11 cellular contexts compared by ENCODE assay signal in genomic region chr20:50655325-50655880, GRCh38. TPM values are rescaled to one million over a fixed set of nuclear protein-coding genes. Genes with fewer than 3 reads are reported as not detected.
DNase-seq lines count a peak whose midpoint lies in the region; ATAC-seq and TF ChIP-seq lines count a peak whose summit lies in the region.
"Had no signal": no experiment of that assay in that cellular context is flagged by ENCODE, and none has a peak within 500 bp of the region (broad histone marks: within the 10 kb centered on the region; RNA-seq: fewer than 3 reads in every experiment).

No MANE protein-coding gene starts in this region.

- H3K27me3 ChIP-seq in left lung (no peaks in the 10 kb centered on the region), suprapubic skin (no peaks in the 10 kb centered on the region)
- H3K27me3 ChIP-seq: cardiac muscle cell had no signal

- peak overlapping the region; percentile 68 to 95 (median 91) for H3K27ac Mint-ChIP-seq in brain
- H3K27ac Mint-ChIP-seq: naive B cell had no signal

- H3K4me1 Mint-ChIP-seq in brain: peaks cover 21% of the 10 kb centered on the region
- H3K4me1 Mint-ChIP-seq: naive B cell had no signal

- peak overlapping the region; percentile 30 to 62 for H3K27ac ChIP-seq in left lung
- H3K27ac ChIP-seq in suprapubic skin: peak overlapping the region; percentile 76
- H3K27ac ChIP-seq: cardiac muscle cell had no signal

- WGBS in suprapubic skin: 52% methylated on average over 15 of the region's 15 CpGs

- H3K9me3 ChIP-seq in left lung (no peaks in the 10 kb centered on the region), suprapubic skin (no peaks in the 10 kb centered on the region)

- no peak for TF ChIP-seq POLR2A in suprapubic skin (IDR thresholded peaks at IDR 0.05)

- DNase-seq in M059J (ENCODE audit: low read depth) (peak; percentile 72), left lung (no peak), suprapubic skin (ENCODE audit: low spot score in 2 of 2) (peak; percentile 81 to 85), activated T-cell treated with anti-CD3 and anti-CD28 coated beads for 4 hours (no peak), cortex of kidney (lab: John Stamatoyannopoulos, UW) (no peak)
- no peak for DNase-seq in activated effector memory CD4-positive, alpha-beta T cell treated with anti-CD3 and anti-CD28 coated beads, Interleukin-2, amount 50 U/mL, for 16 hours
- DNase-seq: naive B cell had no signal

- ATAC-seq in left lung (peak; percentile 59), HG03442 (IDR thresholded peaks at IDR 0.05; ENCODE audit: unreplicated experiment) (no peak)
- ATAC-seq: GM12878 had no signal

- H3K36me3 Mint-ChIP-seq in brain: no peaks in the 10 kb centered on the region
- H3K36me3 Mint-ChIP-seq: naive B cell had no signal

- intact Hi-C loops in left lung (cut with DNase I): no loop called here

- TF ChIP-seq EP300 in suprapubic skin (IDR thresholded peaks at IDR 0.05): no peak

- H3K4me1 ChIP-seq in left lung: peaks cover 0 to 7% of the 10 kb centered on the region in 2 donors
- peaks cover 20% of the 10 kb centered on the region for H3K4me1 ChIP-seq in suprapubic skin

- H3K36me3 ChIP-seq in left lung: no peaks in the 10 kb centered on the region
- H3K36me3 ChIP-seq in suprapubic skin: no peaks in the 10 kb centered on the region
- H3K36me3 ChIP-seq: cardiac muscle cell had no signal

- H3K4me3 ChIP-seq in left lung (no peak overlapping the region), suprapubic skin (no peak overlapping the region)
- H3K4me3 ChIP-seq: cardiac muscle cell, GM12878 had no signal

- peaks cover 3% of the 10 kb centered on the region for H3K27me3 Mint-ChIP-seq in brain

- H3K9me3 Mint-ChIP-seq in brain: peaks cover 0 to 8% (median 3%) of the 10 kb centered on the region in 5 experiments

- no peak for TF ChIP-seq CTCF in brain (conservative IDR thresholded peaks at IDR 0.05)
- no peak for TF ChIP-seq CTCF in left lung (IDR thresholded peaks at IDR 0.05)
- no peak for TF ChIP-seq CTCF in suprapubic skin (IDR thresholded peaks at IDR 0.05)

- peak overlapping the region; percentile 31 to 84 (median 68) for H3K4me3 Mint-ChIP-seq in brain
- H3K4me3 Mint-ChIP-seq: naive B cell had no signal

RNA-seq across cellular contexts. Expression of gene RIPOR3, which starts 35.9 kb away (rescaled TPM):
- total RNA-seq in M059J (2014; rRNA removed; shearing (Covaris generic)): 1.5 and 1.9 TPM in 2 replicates
- 0.29 TPM for polyA plus RNA-seq in brain (ENCODE audit: insufficient read depth, low read depth, low replicate concordance)
- 1 to 10 TPM; 2.3 to 7.0 TPM for total RNA-seq in left lung
- total RNA-seq in suprapubic skin: 10 to 100 TPM in 1 of 4 donors, 1 to 10 TPM in 3; 3.3 to 10.1 (median 5.3) TPM
- total RNA-seq: GM12878 had no signal

Comparison
In these comparisons a context has a peak if more than half of its experiments do, and no peak if none do; other contexts are left out.
1. DNase-seq: peak in M059J (single experiment) and suprapubic skin (2 of 2); none in left lung (0 of 2), activated T-cell treated with anti-CD3 and anti-CD28 coated beads for 4 hours (single experiment), activated effector memory CD4-positive, alpha-beta T cell treated with anti-CD3 and anti-CD28 coated beads, Interleukin-2, amount 50 U/mL, for 16 hours (single experiment) and cortex of kidney (single experiment).